Comparison of ENCODE assay signal across 7 cellular contexts in genomic region chr1:235632538-235633219, GRCh38.
DNase-seq lines count a peak whose midpoint lies in the region; ATAC-seq and TF ChIP-seq lines count a peak whose summit lies in the region.

No MANE protein-coding gene starts in this region.

- H3K27ac ChIP-seq in RWPE1: no peak overlapping the region

- DNase-seq in NOMO-1 (lab: John Stamatoyannopoulos, UW; ENCODE audit: unreplicated experiment in 2 of 2): peak; percentile 24 to 95
- DNase-seq in epithelial cell of esophagus (ENCODE audit: low read depth): peak; percentile 41
- DNase-seq in GDM1 (lab: John Stamatoyannopoulos, UW): no peak
- no peak for DNase-seq in RWPE1 (ENCODE audit: low spot score)
- no peak for DNase-seq in effector CD8-positive, alpha-beta T cell (lab: John Stamatoyannopoulos, UW)

- ATAC-seq in GM18520 (IDR thresholded peaks at IDR 0.05; ENCODE audit: unreplicated experiment) (peak; percentile 58), HG02571 (IDR thresholded peaks at IDR 0.05; ENCODE audit: unreplicated experiment) (peak; percentile 66)

- CTCF ChIA-PET in RWPE1 (lab: Yijun Ruan, JAX): interaction anchor here (0.5 to 0.8 kb wide), 5 partner anchors 15 to 1911 kb away, joined by 3 to 5 read pairs (median 3); no protein-coding TSS in a partner anchor

- POLR2A ChIA-PET in RWPE1 (lab: Yijun Ruan, JAX; ENCODE audit: low non-redundant PET): interaction anchor here (0.6 kb wide), 2 partner anchors 26 to 52 kb away, joined by 3 read pairs; no protein-coding TSS in a partner anchor

- TF ChIP-seq CTCF in epithelial cell of esophagus (IDR thresholded peaks at IDR 0.05; ENCODE audit: insufficient read depth, low read depth, low read length, missing control alignments) (no peak), RWPE1 (conservative IDR thresholded peaks at IDR 0.05; ENCODE audit: low read depth) (no peak)

- peak overlapping the region; percentile 9 for H3K4me3 ChIP-seq in epithelial cell of esophagus (ENCODE audit: low read length)

Comparison
In these comparisons a context has a peak if more than half of its experiments do, and no peak if none do; other contexts are left out.
1. DNase-seq: peak in NOMO-1 (2 of 2) and epithelial cell of esophagus (single experiment); none in GDM1 (single experiment), RWPE1 (single experiment) and effector CD8-positive, alpha-beta T cell (single experiment).